ENCODE assay signal across 25 cellular contexts in genomic region chrX:88416002-88416401, GRCh38.
"Had no signal": no experiment of that assay in that cellular context is flagged by ENCODE, and none has a peak within 500 bp of the region (broad histone marks: within the 10 kb centered on the region; RNA-seq: fewer than 3 reads in every experiment).

No MANE protein-coding gene starts in this region.

- H3K4me1 ChIP-seq: left ventricle myocardium inferior, neural progenitor cell, right atrium auricular region, stomach, tibial artery, upper lobe of right lung had no signal

- ATAC-seq: natural killer cell; sciatic nerve; stimulated activated naive B cell treated with anti-CD40 and anti-IgM and Interleukin-4, amounts not matched to agents 10 μg/mL and 1 μg/mL and 100 μg/mL, for 72 hours; stimulated activated naive CD8-positive, alpha-beta T cell treated with anti-CD3 and anti-CD28 coated beads, Interleukin-15, Interleukin-2, amounts not matched to agents 100 U/mL and 50 U/mL, for 24 hours; upper lobe of right lung had no signal

- FAIRE-seq: urothelium cell line had no signal

- DNase-seq: islet precursor cell; left ventricle myocardium inferior; mesendoderm; naive B cell; natural killer cell; nephron progenitor cell; occipital lobe; stimulated activated CD4-positive, alpha-beta T cell treated with anti-CD3 and anti-CD28 coated beads, Interleukin-12 subunit alpha, Interleukin-12 subunit beta, amount 100 ng/mL, for 4 hours; stimulated activated CD4-positive, alpha-beta T cell treated with anti-CD3 and anti-CD28 coated beads, Interleukin-15, amount 100 ng/mL, for 24 hours; stimulated activated CD4-positive, alpha-beta T cell treated with anti-CD3 and anti-CD28 coated beads, Interleukin-2, amount 100 ng/mL, for 24 hours; stimulated activated CD4-positive, alpha-beta T cell treated with anti-CD3 and anti-CD28 coated beads, Interleukin-4, amount 100 ng/mL, for 1 hour; stimulated activated naive B cell treated with anti-CD40 and anti-IgM and Interleukin-4, amounts not matched to agents 10 μg/mL and 1 μg/mL and 100 μg/mL, for 72 hours; stimulated activated naive CD8-positive, alpha-beta T cell treated with anti-CD3 and anti-CD28 coated beads, Interleukin-15, Interleukin-2, amounts not matched to agents 100 U/mL and 50 U/mL, for 24 hours; stomach; tibial artery; upper lobe of right lung had no signal

- H3K36me3 ChIP-seq: left ventricle myocardium inferior, neural progenitor cell, neutrophil, right atrium auricular region, stomach, thoracic aorta, tibial artery, upper lobe of right lung had no signal

- H3K4me2 ChIP-seq: hepatocyte, neural progenitor cell had no signal

- H3K27me3 ChIP-seq: hepatocyte, neural progenitor cell, neutrophil, right atrium auricular region, stomach, tibial artery, upper lobe of right lung had no signal

- H2AFZ ChIP-seq: hepatocyte, neural progenitor cell had no signal

- H3K4me3 ChIP-seq: hepatocyte, left ventricle myocardium inferior, lung, neural progenitor cell, right atrium auricular region, skin epidermis, stomach, thoracic aorta, tibial artery, upper lobe of right lung had no signal

- H3K9ac ChIP-seq: neural progenitor cell had no signal

- H3K9me3 ChIP-seq: left ventricle myocardium inferior, neutrophil, right atrium auricular region, stomach, thoracic aorta, tibial artery, upper lobe of right lung had no signal

- H3K27ac ChIP-seq: hepatocyte, left ventricle myocardium inferior, neural progenitor cell, neutrophil, right atrium auricular region, skin epidermis, stomach, thoracic aorta, tibial artery, upper lobe of right lung had no signal

- H3K79me2 ChIP-seq: hepatocyte had no signal
